Comparison of ENCODE assay signal across 26 cellular contexts in the genomic region with DNA sequence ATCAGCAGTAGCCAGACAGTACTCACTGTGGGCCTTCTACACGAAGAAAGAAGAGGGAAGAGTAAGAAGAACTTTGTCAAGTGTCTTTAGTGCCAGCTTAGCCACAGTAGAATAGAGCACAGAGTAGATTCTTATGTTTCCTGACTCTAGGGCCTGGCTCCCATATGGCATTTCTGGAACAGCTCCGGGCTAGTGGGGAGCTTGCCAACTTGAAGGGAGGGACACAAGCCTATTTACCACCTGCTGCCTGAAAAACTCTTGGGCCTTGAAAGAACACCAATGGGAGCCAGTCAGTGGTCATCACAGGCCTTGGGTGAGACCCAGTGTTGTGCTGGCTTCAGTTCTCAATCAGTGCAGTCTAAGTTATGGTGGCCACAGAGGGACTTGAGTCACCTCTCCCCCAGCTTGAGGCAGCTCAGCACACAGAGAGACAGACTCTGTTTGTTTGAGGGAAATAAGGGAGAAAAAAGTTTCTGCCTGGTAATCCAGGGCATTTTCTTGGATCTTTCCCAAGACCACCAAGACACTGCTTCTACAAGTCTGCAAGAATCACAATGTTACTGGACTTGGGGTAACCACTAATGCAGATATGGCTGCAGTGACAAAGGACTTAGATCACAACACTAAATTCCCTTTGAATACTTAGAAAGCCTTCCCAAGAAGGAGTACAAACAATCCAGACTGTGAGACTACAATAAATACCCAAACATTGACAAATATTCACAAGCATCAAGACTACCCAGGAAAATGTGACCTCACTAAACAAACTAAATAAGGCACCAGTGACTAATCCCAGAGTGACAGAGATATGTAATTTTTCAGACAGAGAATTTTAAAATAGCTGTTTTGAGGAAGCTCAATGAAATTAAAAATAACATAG.
DNase-seq lines count a peak whose midpoint lies in the region; ATAC-seq and TF ChIP-seq lines count a peak whose summit lies in the region.
"Had no signal": no experiment of that assay in that cellular context is flagged by ENCODE, and none has a peak within 500 bp of the region (broad histone marks: within the 10 kb centered on the region; RNA-seq: fewer than 3 reads in every experiment).

No MANE protein-coding gene starts in this region.

- H3K27me3 ChIP-seq in SJSA1 (replicated peaks) = no peaks in the 10 kb centered on the region
- H3K27me3 ChIP-seq in stomach = no peaks in the 10 kb centered on the region
- H3K27me3 ChIP-seq: esophagus squamous epithelium, heart right ventricle, upper lobe of left lung had no signal

- no peak for TF ChIP-seq CTCF in stomach (IDR thresholded peaks at IDR 0.05)

- H3K4me3 ChIP-seq in SJSA1 (no peak overlapping the region), stomach (no peak overlapping the region)
- H3K4me3 ChIP-seq: esophagus squamous epithelium, GM23338, heart right ventricle, lung, upper lobe of left lung had no signal

- DNase-seq in G401 (ENCODE audit: low spot score) (peak; percentile 88), SJSA1 (ENCODE audit: low read depth in 1 of 2, low spot score in 2 of 2) (peak; percentile 65 to 76), kidney glomerular epithelial cell (lab: John Stamatoyannopoulos, UW) (peak; percentile 15), stomach (peak; percentile 42), germinal center (ENCODE audit: low spot score) (no peak), left cardiac atrium (no peak)
- DNase-seq: activated CD4-positive, alpha-beta memory T cell treated with anti-CD3 and anti-CD28 coated beads, Interleukin-2, amount 10 ng/mL, durations not matched to agents 7 days and 5 days; activated CD4-positive, alpha-beta T cell treated with anti-CD3 and anti-CD28 coated beads for 1 hour; activated CD8-positive, alpha-beta memory T cell treated with anti-CD3 and anti-CD28 coated beads, Interleukin-2, amount 50 U/mL, for 4 hours; activated naive CD4-positive, alpha-beta T cell treated with Interleukin-2 at 50 U/mL for 16 hours; central memory CD4-positive, alpha-beta T cell; DMS79; esophagus squamous epithelium; foreskin melanocyte; GF-D8; heart right ventricle; kidney; NCI-H146; NCI-H510A treated with DMSO at 0.1 percent for 48 hours; nephron progenitor cell; T-helper 17 cell; upper lobe of left lung had no signal

- no peaks in the 10 kb centered on the region for H3K9me3 ChIP-seq in SJSA1 (replicated peaks)
- H3K9me3 ChIP-seq in stomach = no peaks in the 10 kb centered on the region
- H3K9me3 ChIP-seq: esophagus squamous epithelium, upper lobe of left lung had no signal

- ATAC-seq in HG02884 (IDR thresholded peaks at IDR 0.05; ENCODE audit: unreplicated experiment) (no peak), left cardiac atrium (no peak), GM21529 (IDR thresholded peaks at IDR 0.05; ENCODE audit: unreplicated experiment) (no peak)
- ATAC-seq: GM23338, heart right ventricle, T-helper 17 cell had no signal

- H3K36me3 ChIP-seq in SJSA1 = no peaks in the 10 kb centered on the region
- no peaks in the 10 kb centered on the region for H3K36me3 ChIP-seq in stomach
- H3K36me3 ChIP-seq: esophagus squamous epithelium, heart right ventricle, upper lobe of left lung had no signal

- no peak for TF ChIP-seq EP300 in stomach (IDR thresholded peaks at IDR 0.05)

- peaks cover 18% of the 10 kb centered on the region for H3K4me1 ChIP-seq in SJSA1 (replicated peaks)
- no peaks in the 10 kb centered on the region for H3K4me1 ChIP-seq in stomach
- H3K4me1 ChIP-seq: esophagus squamous epithelium, heart right ventricle, upper lobe of left lung had no signal

- in situ Hi-C loops in G401 (cut with HindIII; ENCODE audit: low sequenced_read_pairs) = no loop called here

- 44 to 70% (median 53%) methylated on average over 2 of the region's 2 CpGs for WGBS in stomach, 5 donors

- intact Hi-C loops in stomach (cut with DNase I; ENCODE audit: low total_unique reads) = no loop called here
- intact Hi-C loops in left cardiac atrium (cut with DNase I) = no loop called here

- no peak for TF ChIP-seq POLR2A in stomach (IDR thresholded peaks at IDR 0.05)

- H3K27ac ChIP-seq in SJSA1 (peak overlapping the region; percentile 60), stomach (no peak overlapping the region)
- H3K27ac ChIP-seq: esophagus squamous epithelium, heart right ventricle, upper lobe of left lung had no signal

Comparison
In these comparisons a context has a peak if more than half of its experiments do, and no peak if none do; other contexts are left out.
1. DNase-seq: peak in G401 (single experiment), SJSA1 (2 of 2), kidney glomerular epithelial cell (single experiment) and stomach (single experiment); none in germinal center (single experiment) and left cardiac atrium (single experiment).